8 cellular contexts compared by ENCODE assay signal in genomic region chr9:126558051-126558665, GRCh38. TPM values are rescaled to one million over a fixed set of nuclear protein-coding genes. Genes with fewer than 3 reads are reported as not detected.
DNase-seq lines count a peak whose midpoint lies in the region; ATAC-seq lines count a peak whose summit lies in the region.

No MANE protein-coding gene starts in this region.

- H3K23ac ChIP-seq in mesenchymal stem cell (ENCODE audit: low read length in 2 of 2), result no peak overlapping the region

- H2AK5ac ChIP-seq in mesenchymal stem cell (ENCODE audit: low read length, severe bottlenecking), result no peak overlapping the region

- no peak overlapping the region for H3K4me3 ChIP-seq in mesenchymal stem cell (ENCODE audit: insufficient read depth in 1 of 2, low read depth in 1 of 2, low read length in 2 of 2)

- peak; percentile 62 for DNase-seq in activated gamma-delta T cell treated with Interleukin-2 at 50 U/mL for 16 hours
- DNase-seq in activated gamma-delta T cell (lab: John Stamatoyannopoulos, UW), result no peak
- DNase-seq in NCI-H345 (lab: John Stamatoyannopoulos, UW), result peak; percentile 67
- DNase-seq in activated CD4-positive, alpha-beta T cell treated with anti-CD3 and anti-CD28 coated beads, Interleukin-2, amount 50 U/mL, for 48 hours, result peak; percentile 67 to 75
- peak; percentile 55 for DNase-seq in effector CD4-positive, alpha-beta T cell
- peak; percentile 20 for DNase-seq in mesenchymal stem cell
- DNase-seq in stimulated activated CD8-positive, alpha-beta memory T cell treated with anti-CD3 and anti-CD28 coated beads, Interleukin-4, amount 100 ng/mL, for 1 hour (ENCODE audit: low read depth in 2 of 2, low spot score in 1 of 2), result peak; percentile 38 to 47

- no peaks in the 10 kb centered on the region for H3K9me3 ChIP-seq in mesenchymal stem cell (ENCODE audit: control insufficient read depth, low read length)

- H2AFZ ChIP-seq in mesenchymal stem cell (ENCODE audit: low read depth, low read length), result no peak overlapping the region

- 37% methylated on average over 3 of the region's 6 CpGs for WGBS in mesenchymal stem cell

- peaks cover 32 to 64% of the 10 kb centered on the region in 2 experiments for H3K27me3 ChIP-seq in mesenchymal stem cell (ENCODE audit: control insufficient read depth in 1 of 2, insufficient read depth in 1 of 2, low read length in 2 of 2)

- H3K27ac ChIP-seq in mesenchymal stem cell (ENCODE audit: low read length, poor library complexity, severe bottlenecking), result no peak overlapping the region

- H3K18ac ChIP-seq in mesenchymal stem cell (ENCODE audit: low read depth in 1 of 2, low read length in 2 of 2), result no peak overlapping the region

- no peaks in the 10 kb centered on the region for H3K79me1 ChIP-seq in mesenchymal stem cell (replicated peaks; ENCODE audit: low read length, poor library complexity, severe bottlenecking)

- no peaks in the 10 kb centered on the region for H3K36me3 ChIP-seq in mesenchymal stem cell (ENCODE audit: control insufficient read depth in 1 of 2, insufficient read depth in 2 of 2, low read depth in 1 of 2, low read length in 2 of 2)

- no peak overlapping the region for H3K9ac ChIP-seq in mesenchymal stem cell (ENCODE audit: low read length)

- H3K4me1 ChIP-seq in mesenchymal stem cell (ENCODE audit: control insufficient read depth, insufficient read depth, low read depth, low read length), result no peaks in the 10 kb centered on the region

- H4K8ac ChIP-seq in mesenchymal stem cell (ENCODE audit: low read length), result no peak overlapping the region

- H2BK15ac ChIP-seq in mesenchymal stem cell (ENCODE audit: low read depth, poor library complexity, severe bottlenecking), result no peak overlapping the region

- no peak overlapping the region for H2BK5ac ChIP-seq in mesenchymal stem cell (ENCODE audit: low read depth, low read length, poor library complexity, severe bottlenecking)

- no peak overlapping the region for H4K91ac ChIP-seq in mesenchymal stem cell (ENCODE audit: low read length)

- no peak for ATAC-seq in GM21367 (IDR thresholded peaks at IDR 0.05; ENCODE audit: unreplicated experiment)

- H3K14ac ChIP-seq in mesenchymal stem cell (ENCODE audit: low read length in 2 of 2), result no peak overlapping the region

- no peak overlapping the region for H3K4ac ChIP-seq in mesenchymal stem cell (ENCODE audit: low read depth in 1 of 2, low read length in 2 of 2)

- H2BK120ac ChIP-seq in mesenchymal stem cell (ENCODE audit: low read depth, low read length), result no peak overlapping the region

- no peak overlapping the region for H2BK12ac ChIP-seq in mesenchymal stem cell (ENCODE audit: low read length in 2 of 2)

- H3K4me2 ChIP-seq in mesenchymal stem cell (ENCODE audit: low read length, poor library complexity, severe bottlenecking), result no peak overlapping the region

RNA-seq across cellular contexts. Expression of gene LMX1B, which starts 55.6 kb away (rescaled TPM):
- polyA plus RNA-seq in mesenchymal stem cell (2013, experiment 1 of 2), result not detected
- polyA plus RNA-seq in mesenchymal stem cell (2013, experiment 2 of 2), result not detected
